In the genomic region with DNA sequence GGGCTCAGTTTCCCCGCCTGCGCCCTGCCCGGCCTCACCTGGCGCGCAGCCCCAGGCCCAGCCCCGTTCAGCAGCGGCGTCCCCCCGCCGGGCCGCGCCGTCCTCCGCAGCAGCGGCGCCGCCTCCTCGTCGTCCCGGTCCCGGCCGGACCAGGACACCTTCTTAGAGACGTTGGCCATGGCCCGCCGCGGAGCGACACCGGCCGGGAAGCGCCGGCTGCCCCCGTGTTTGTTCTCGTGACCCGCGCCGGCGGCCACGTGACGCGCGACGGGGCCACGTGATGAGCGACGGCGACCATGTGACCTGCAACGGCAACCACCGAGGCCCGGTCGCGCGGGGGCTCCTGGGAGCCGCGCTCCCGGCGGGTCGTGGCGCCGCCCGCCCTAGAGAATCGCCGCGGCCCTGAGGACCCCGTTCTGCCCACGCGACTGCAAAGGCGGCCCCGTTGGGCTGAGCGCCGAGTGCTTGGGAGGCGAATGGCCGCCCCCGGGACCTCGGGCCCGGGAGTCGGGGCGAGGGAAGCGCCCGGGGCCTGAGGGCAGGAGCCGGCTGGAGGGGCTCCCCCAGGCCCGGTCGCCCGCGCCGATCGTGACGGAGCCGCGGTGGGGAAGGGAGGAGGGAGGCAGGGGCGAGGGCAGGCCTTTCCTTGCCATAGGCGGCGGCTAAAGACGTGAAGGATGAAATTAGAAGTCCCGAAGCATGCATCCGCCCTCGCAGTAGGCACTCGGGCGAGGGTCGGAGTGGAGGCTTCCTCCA, we compare ENCODE assay signal across 8 cellular contexts. TPM values are rescaled to one million over a fixed set of nuclear protein-coding genes. Genes with fewer than 3 reads are reported as not detected.
DNase-seq lines count a peak whose midpoint lies in the region; ATAC-seq and TF ChIP-seq lines count a peak whose summit lies in the region.

A gene with protein sequence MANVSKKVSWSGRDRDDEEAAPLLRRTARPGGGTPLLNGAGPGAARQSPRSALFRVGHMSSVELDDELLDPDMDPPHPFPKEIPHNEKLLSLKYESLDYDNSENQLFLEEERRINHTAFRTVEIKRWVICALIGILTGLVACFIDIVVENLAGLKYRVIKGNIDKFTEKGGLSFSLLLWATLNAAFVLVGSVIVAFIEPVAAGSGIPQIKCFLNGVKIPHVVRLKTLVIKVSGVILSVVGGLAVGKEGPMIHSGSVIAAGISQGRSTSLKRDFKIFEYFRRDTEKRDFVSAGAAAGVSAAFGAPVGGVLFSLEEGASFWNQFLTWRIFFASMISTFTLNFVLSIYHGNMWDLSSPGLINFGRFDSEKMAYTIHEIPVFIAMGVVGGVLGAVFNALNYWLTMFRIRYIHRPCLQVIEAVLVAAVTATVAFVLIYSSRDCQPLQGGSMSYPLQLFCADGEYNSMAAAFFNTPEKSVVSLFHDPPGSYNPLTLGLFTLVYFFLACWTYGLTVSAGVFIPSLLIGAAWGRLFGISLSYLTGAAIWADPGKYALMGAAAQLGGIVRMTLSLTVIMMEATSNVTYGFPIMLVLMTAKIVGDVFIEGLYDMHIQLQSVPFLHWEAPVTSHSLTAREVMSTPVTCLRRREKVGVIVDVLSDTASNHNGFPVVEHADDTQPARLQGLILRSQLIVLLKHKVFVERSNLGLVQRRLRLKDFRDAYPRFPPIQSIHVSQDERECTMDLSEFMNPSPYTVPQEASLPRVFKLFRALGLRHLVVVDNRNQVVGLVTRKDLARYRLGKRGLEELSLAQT (minus strand): TSS at position 233 of the 756 bp plus-strand sequence. CDS start 54 bp downstream, at position 179.

- TF ChIP-seq RAD21 in neural cell (conservative IDR thresholded peaks at IDR 0.05): no peak

- TF ChIP-seq EP300 in neural cell (conservative IDR thresholded peaks at IDR 0.05; ENCODE audit: poor library complexity, severe bottlenecking): peak; percentile 50

- no peaks in the 10 kb centered on the region for H3K9me3 Mint-ChIP-seq in stimulated activated naive CD8-positive, alpha-beta T cell treated with anti-CD3 and anti-CD28 coated beads, Interleukin-15, amount 100 ng/mL, for 72 hours

- H3K36me3 ChIP-seq in DND-41 (ENCODE audit: insufficient read depth, low read length): peaks cover 6% of the 10 kb centered on the region; the same call in 1 of the 2 replicates
- no peaks in the 10 kb centered on the region for H3K36me3 ChIP-seq in neural cell (ENCODE audit: insufficient read depth, low read length)

- peaks cover 51% of the 10 kb centered on the region for H3K4me1 Mint-ChIP-seq in stimulated activated naive CD8-positive, alpha-beta T cell treated with anti-CD3 and anti-CD28 coated beads, Interleukin-15, amount 100 ng/mL, for 72 hours

- DNase-seq in DND-41 (peak; percentile 88), KG1 (lab: John Stamatoyannopoulos, UW) (peak; percentile 72), SHP77 (lab: John Stamatoyannopoulos, UW) (peak; percentile 67 to 71), activated gamma-delta T cell (lab: John Stamatoyannopoulos, UW) (peak; percentile 86), fibroblast of the conjunctiva (ENCODE audit: low read depth) (peak; percentile 55)
- peak; percentile 85 to 89 for DNase-seq in stimulated activated naive CD8-positive, alpha-beta T cell treated with anti-CD3 and anti-CD28 coated beads, Interleukin-15, amount 100 ng/mL, for 72 hours

- H4K20me1 ChIP-seq in DND-41 (ENCODE audit: insufficient read depth, low read length): peaks cover 20% of the 10 kb centered on the region
- H4K20me1 ChIP-seq in neural cell (ENCODE audit: insufficient read depth): no peaks in the 10 kb centered on the region

- H3K27me3 ChIP-seq in DND-41 (ENCODE audit: insufficient read depth, low read length, poor library complexity) (no peaks in the 10 kb centered on the region), neural cell (ENCODE audit: insufficient read depth, low read depth, low read length) (no peaks in the 10 kb centered on the region)

- H3K27ac ChIP-seq in DND-41 (ENCODE audit: low read length) (peak within 1 kb of the TSS; percentile 96), neural cell (ENCODE audit: low read length) (peak within 1 kb of the TSS; percentile 75)

- H3K4me2 ChIP-seq in DND-41 (ENCODE audit: insufficient read depth, low read length): peak within 1 kb of the TSS; percentile 81
- H3K4me2 ChIP-seq in neural cell (ENCODE audit: low read length): peak within 1 kb of the TSS; percentile 95

- ATAC-seq in DND-41 (ENCODE audit: insufficient read depth, low read depth) (peak; percentile 88), GM21723 (IDR thresholded peaks at IDR 0.05; ENCODE audit: unreplicated experiment) (peak; percentile 79)
- peak; percentile 95 for ATAC-seq in stimulated activated naive CD8-positive, alpha-beta T cell treated with anti-CD3 and anti-CD28 coated beads, Interleukin-15, amount 100 ng/mL, for 72 hours

- H3K9me2 ChIP-seq in neural cell (ENCODE audit: insufficient read depth, low read length): no peaks in the 10 kb centered on the region

- H2AFZ ChIP-seq in DND-41 (ENCODE audit: low read depth, low read length) (peak within 1 kb of the TSS; percentile 84), neural cell (ENCODE audit: low read depth, low read length) (peak within 1 kb of the TSS; percentile 83)

- peak within 1 kb of the TSS; percentile 94 to 97 for H3K4me3 ChIP-seq in DND-41 (ENCODE audit: low read depth in 1 of 2, low read length in 2 of 2)
- peak within 1 kb of the TSS; percentile 88 for H3K4me3 ChIP-seq in neural cell (ENCODE audit: low read length)

- H3K79me2 ChIP-seq in DND-41 (ENCODE audit: insufficient read depth, low read length) (peaks cover 58% of the 10 kb centered on the region), neural cell (replicated peaks; ENCODE audit: insufficient read depth, low read length) (peaks cover 17% of the 10 kb centered on the region)

- H3F3A ChIP-seq in neural cell (ENCODE audit: insufficient read depth, low read length, poor library complexity, severe bottlenecking): no peaks in the 10 kb centered on the region

- H3K27ac Mint-ChIP-seq in stimulated activated naive CD8-positive, alpha-beta T cell treated with anti-CD3 and anti-CD28 coated beads, Interleukin-15, amount 100 ng/mL, for 72 hours: peak within 1 kb of the TSS; percentile 93

- TF ChIP-seq CTCF in DND-41 (IDR thresholded peaks at IDR 0.05; ENCODE audit: borderline replicate concordance, extremely low read depth, low read length, poor library complexity, severe bottlenecking) (no peak), neural cell (IDR thresholded peaks at IDR 0.05; ENCODE audit: poor library complexity, severe bottlenecking) (no peak)

- peak within 1 kb of the TSS; percentile 88 to 89 for H3K4me3 Mint-ChIP-seq in stimulated activated naive CD8-positive, alpha-beta T cell treated with anti-CD3 and anti-CD28 coated beads, Interleukin-15, amount 100 ng/mL, for 72 hours

- H3K9me3 ChIP-seq in DND-41 (ENCODE audit: insufficient read depth, low read length, severe bottlenecking) (no peaks in the 10 kb centered on the region), neural cell (ENCODE audit: low read length) (no peaks in the 10 kb centered on the region)

- no peaks in the 10 kb centered on the region for H3K27me3 Mint-ChIP-seq in stimulated activated naive CD8-positive, alpha-beta T cell treated with anti-CD3 and anti-CD28 coated beads, Interleukin-15, amount 100 ng/mL, for 72 hours

- peaks cover 36% of the 10 kb centered on the region for H3K4me1 ChIP-seq in DND-41 (ENCODE audit: insufficient read depth, low read length)

- H3K9ac ChIP-seq in DND-41 (ENCODE audit: low read depth, low read length): peak within 1 kb of the TSS; percentile 100
- peak within 1 kb of the TSS; percentile 91 for H3K9ac ChIP-seq in neural cell (ENCODE audit: low read length)

TF ChIP-seq in neural cell, 6 proteins besides CTCF, POLR2A, EP300 and RAD21:
- TF ChIP-seq POLR2AphosphoS5 (IDR thresholded peaks at IDR 0.05) (peak; percentile 86), EZH2 (IDR thresholded peaks at IDR 0.05; ENCODE audit: borderline replicate concordance, insufficient read depth, low read length, poor library complexity, severe bottlenecking) (no peak), SMC3 (conservative IDR thresholded peaks at IDR 0.05; ENCODE audit: poor library complexity) (peak; percentile 29), MXI1 (conservative IDR thresholded peaks at IDR 0.05; ENCODE audit: poor library complexity, severe bottlenecking) (peak; percentile 97)

RNA-seq across cellular contexts. Expression of the gene that starts here (rescaled TPM):
- polyA plus RNA-seq in neural cell: 40.9 and 53.2 TPM in 2 replicates
- 47.8 and 65.7 TPM in 2 replicates for polyA minus RNA-seq in neural cell

Comparison
In these comparisons a context has a peak if more than half of its experiments do, and no peak if none do; other contexts are left out.
1. Peak in every context shown above with its lines: DNase-seq, ATAC-seq, H3K4me3 ChIP-seq and H3K27ac ChIP-seq.